13 cellular contexts compared by ENCODE assay signal in genomic region chr3:125443923-125444322, GRCh38.
DNase-seq lines count a peak whose midpoint lies in the region; ATAC-seq and TF ChIP-seq lines count a peak whose summit lies in the region.
"Had no signal": no experiment of that assay in that cellular context is flagged by ENCODE, and none has a peak within 500 bp of the region (broad histone marks: within the 10 kb centered on the region; RNA-seq: fewer than 3 reads in every experiment).

No MANE protein-coding gene starts in this region.

- H3K4me3 ChIP-seq in SK-N-SH (ENCODE audit: low read depth in 2 of 2, low read length in 1 of 2) (no peak overlapping the region), thyroid gland (replicated peaks in 1 of 3) (no peak overlapping the region)
- no peak overlapping the region for H3K4me3 ChIP-seq in CD8-positive, alpha-beta T cell (ENCODE audit: low read depth, low read length)
- H3K4me3 ChIP-seq: transverse colon had no signal

- no peaks in the 10 kb centered on the region for H3K9me2 ChIP-seq in SK-N-SH

- H3K36me3 Mint-ChIP-seq in CD8-positive, alpha-beta T cell: peaks cover 35% of the 10 kb centered on the region

- CTCF ChIA-PET in SK-N-SH (lab: Yijun Ruan, JAX): interaction anchor here (1.2 kb wide), 1 partner anchor 8 kb away, joined by 4 read pairs; no protein-coding TSS in a partner anchor
- CTCF ChIA-PET in CD8-positive, alpha-beta T cell (lab: Charles Lee): interaction anchor here (0.7 to 6.3 kb wide), 3 partner anchors 10 to 1348 kb away, joined by 4 to 66 read pairs (median 7); no protein-coding TSS in a partner anchor

- no peaks in the 10 kb centered on the region for H3K27me3 Mint-ChIP-seq in CD8-positive, alpha-beta T cell (ENCODE audit: low read depth)

- no peaks in the 10 kb centered on the region for H3K4me1 Mint-ChIP-seq in CD8-positive, alpha-beta T cell (ENCODE audit: low read depth)

- no peak for TF ChIP-seq CTCF in SK-N-SH (IDR thresholded peaks at IDR 0.05)
- no peak for TF ChIP-seq CTCF in thyroid gland (IDR thresholded peaks at IDR 0.05)
- no peak for TF ChIP-seq CTCF in CD8-positive, alpha-beta T cell (IDR thresholded peaks at IDR 0.05)

- no peaks in the 10 kb centered on the region; a peak in 1 of 4 replicates for H3K4me1 ChIP-seq in SK-N-SH (ENCODE audit: control insufficient read depth in 1 of 2, insufficient read depth in 2 of 2, low read depth in 1 of 2, low read length in 1 of 2)
- H3K4me1 ChIP-seq in thyroid gland: peaks cover 8 to 9% of the 10 kb centered on the region in 2 donors
- H3K4me1 ChIP-seq in CD8-positive, alpha-beta T cell (ENCODE audit: insufficient read depth, low read length): no peaks in the 10 kb centered on the region
- H3K4me1 ChIP-seq: transverse colon had no signal

- peaks cover 29% of the 10 kb centered on the region for H3F3A ChIP-seq in SK-N-SH (replicated peaks; ENCODE audit: insufficient read depth)

- peaks cover 12% of the 10 kb centered on the region; the same call in 1 of the 2 replicates for H3K9me3 ChIP-seq in SK-N-SH
- no peaks in the 10 kb centered on the region for H3K9me3 ChIP-seq in thyroid gland
- H3K9me3 ChIP-seq in CD8-positive, alpha-beta T cell (ENCODE audit: low read length): no peaks in the 10 kb centered on the region
- H3K9me3 ChIP-seq: neutrophil, transverse colon had no signal

- H3K27ac Mint-ChIP-seq in CD8-positive, alpha-beta T cell: no peak overlapping the region

- TF ChIP-seq POLR2A in thyroid gland (IDR thresholded peaks at IDR 0.05): no peak

- H3K27me3 ChIP-seq in SK-N-SH (ENCODE audit: insufficient read depth) (no peaks in the 10 kb centered on the region), thyroid gland (no peaks in the 10 kb centered on the region)
- no peaks in the 10 kb centered on the region for H3K27me3 ChIP-seq in CD8-positive, alpha-beta T cell (ENCODE audit: insufficient read depth, low read length)
- H3K27me3 ChIP-seq: neutrophil, transverse colon had no signal

- H3K27ac ChIP-seq in SK-N-SH (ENCODE audit: low read depth in 2 of 2, low read length in 1 of 2) (peak overlapping the region in 1 of 2 experiments; percentile 71; a peak in 2 of 4 replicates), thyroid gland (peak overlapping the region; percentile 32 to 59 (median 34))
- no peak overlapping the region for H3K27ac ChIP-seq in CD8-positive, alpha-beta T cell (ENCODE audit: low read depth, low read length)
- H3K27ac ChIP-seq: neutrophil, transverse colon had no signal

- H2AFZ ChIP-seq in SK-N-SH (ENCODE audit: low read depth): no peak overlapping the region

- no peak overlapping the region for H3K9ac ChIP-seq in SK-N-SH

- H3K36me3 ChIP-seq in SK-N-SH (replicated peaks in 1 of 2; ENCODE audit: control insufficient read depth in 1 of 2, insufficient read depth in 2 of 2, low read length in 1 of 2) (peaks cover 23 to 51% of the 10 kb centered on the region in 2 experiments), thyroid gland (peaks cover 12 to 14% of the 10 kb centered on the region in 2 donors)
- peaks cover 7% of the 10 kb centered on the region for H3K36me3 ChIP-seq in CD8-positive, alpha-beta T cell (ENCODE audit: insufficient read depth, low read length)

- POLR2A ChIA-PET in SK-N-SH (lab: Yijun Ruan, JAX): no interaction called here
- POLR2A ChIA-PET in CD8-positive, alpha-beta T cell (lab: Charles Lee): no interaction called here

- H3K4me2 ChIP-seq in SK-N-SH: no peak overlapping the region

- no peak overlapping the region for H3K4me3 Mint-ChIP-seq in CD8-positive, alpha-beta T cell

- DNase-seq in SIG-M5 treated with dmso at 0.1 percent for 504 hours (lab: John Stamatoyannopoulos, UW; ENCODE audit: unreplicated experiment): peak; percentile 35
- no peak for DNase-seq in SIG-M5 (lab: John Stamatoyannopoulos, UW)
- DNase-seq in SK-N-SH: no peak
- peak; percentile 93 for DNase-seq in fibroblast of peridontal ligament (ENCODE audit: extremely low read depth)
- DNase-seq in thyroid gland: no peak
- DNase-seq in activated CD8-positive, alpha-beta memory T cell treated with anti-CD3 and anti-CD28 coated beads, Interleukin-2, amount 50 U/mL, for 4 hours: no peak
- no peak for DNase-seq in CD8-positive, alpha-beta T cell
- DNase-seq in DMS53 (lab: John Stamatoyannopoulos, UW): no peak
- DNase-seq: central memory CD4-positive, alpha-beta T cell; DMS79; NCI-H2029; transverse colon had no signal

- WGBS in SK-N-SH (ENCODE audit: low lambda C conversion rate): 6% methylated on average over 1 of the region's 1 CpG
- 83 to 91% methylated on average over 1 of the region's 1 CpG for WGBS in thyroid gland, 2 donors

- no peak for TF ChIP-seq RAD21 in SK-N-SH (IDR thresholded peaks at IDR 0.05; ENCODE audit: low read length)

- H3K79me2 ChIP-seq in SK-N-SH (ENCODE audit: insufficient read depth): no peaks in the 10 kb centered on the region

- no peak for TF ChIP-seq EP300 in SK-N-SH (IDR thresholded peaks at IDR 0.05; ENCODE audit: borderline replicate concordance in 1 of 2, low read depth in 1 of 2, low read length in 1 of 2)

- no peak for ATAC-seq in CD8-positive, alpha-beta T cell

- H3K9me3 Mint-ChIP-seq in CD8-positive, alpha-beta T cell: peaks cover 10% of the 10 kb centered on the region

- peaks cover 4% of the 10 kb centered on the region; the same call in 1 of the 2 replicates for H4K20me1 ChIP-seq in SK-N-SH (ENCODE audit: insufficient read depth)

- intact Hi-C loops in thyroid gland (cut with DNase I): no loop called here
- intact Hi-C loops in CD8-positive, alpha-beta T cell (cut with DNase I, micrococcal nuclease): no loop called here

TF ChIP-seq in SK-N-SH, 30 proteins besides CTCF, POLR2A, EP300 and RAD21 (continues in another document):
- TF ChIP-seq MXI1 (IDR thresholded peaks at IDR 0.05; ENCODE audit: low read depth, low read length) (no peak), TCF12 (IDR thresholded peaks at IDR 0.05) (peak; percentile 53), ELF1 (IDR thresholded peaks at IDR 0.05) (no peak), GATA2 (CRISPR knock-in tag; IDR thresholded peaks at IDR 0.05) (no peak), USF1 (IDR thresholded peaks at IDR 0.05; ENCODE audit: borderline replicate concordance, low read depth) (no peak), NRF1 (IDR thresholded peaks at IDR 0.05; ENCODE audit: low read depth, low read length) (no peak), MEF2A (IDR thresholded peaks at IDR 0.05; ENCODE audit: borderline replicate concordance, low read depth) (no peak), SMC3 (IDR thresholded peaks at IDR 0.05; ENCODE audit: low read depth, low read length) (no peak), JUND (IDR thresholded peaks at IDR 0.05) (peak; percentile 68), EZH2phosphoT487 (IDR thresholded peaks at IDR 0.05; ENCODE audit: borderline replicate concordance, low read depth) (no peak), NFIC (IDR thresholded peaks at IDR 0.05; ENCODE audit: borderline replicate concordance) (no peak), FOXJ3 (CRISPR knock-in tag; IDR thresholded peaks at IDR 0.05) (no peak), TEAD4 (IDR thresholded peaks at IDR 0.05; ENCODE audit: borderline replicate concordance, insufficient read depth) (no peak), RCOR1 (IDR thresholded peaks at IDR 0.05; ENCODE audit: low read length) (no peak), FOSL2 (IDR thresholded peaks at IDR 0.05; ENCODE audit: borderline replicate concordance, low read depth) (peak; percentile 49; the same call in 1 of the 2 replicates), FOXM1 (IDR thresholded peaks at IDR 0.05; ENCODE audit: low read depth) (no peak), CHD2 (IDR thresholded peaks at IDR 0.05; ENCODE audit: low read length, partially characterized antibody) (no peak), RFX5 (IDR thresholded peaks at IDR 0.05; ENCODE audit: low read length) (no peak), POLR2AphosphoS5 (IDR thresholded peaks at IDR 0.05; ENCODE audit: low read depth, low read length) (peak; percentile 48; the same call in 1 of the 2 replicates)
- TF ChIP-seq, protein P1, sequence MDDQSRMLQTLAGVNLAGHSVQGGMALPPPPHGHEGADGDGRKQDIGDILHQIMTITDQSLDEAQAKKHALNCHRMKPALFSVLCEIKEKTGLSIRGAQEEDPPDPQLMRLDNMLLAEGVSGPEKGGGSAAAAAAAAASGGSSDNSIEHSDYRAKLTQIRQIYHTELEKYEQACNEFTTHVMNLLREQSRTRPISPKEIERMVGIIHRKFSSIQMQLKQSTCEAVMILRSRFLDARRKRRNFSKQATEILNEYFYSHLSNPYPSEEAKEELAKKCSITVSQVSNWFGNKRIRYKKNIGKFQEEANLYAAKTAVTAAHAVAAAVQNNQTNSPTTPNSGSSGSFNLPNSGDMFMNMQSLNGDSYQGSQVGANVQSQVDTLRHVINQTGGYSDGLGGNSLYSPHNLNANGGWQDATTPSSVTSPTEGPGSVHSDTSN (IDR thresholded peaks at IDR 0.05): peak; percentile 63
- TF ChIP-seq, protein P2, sequence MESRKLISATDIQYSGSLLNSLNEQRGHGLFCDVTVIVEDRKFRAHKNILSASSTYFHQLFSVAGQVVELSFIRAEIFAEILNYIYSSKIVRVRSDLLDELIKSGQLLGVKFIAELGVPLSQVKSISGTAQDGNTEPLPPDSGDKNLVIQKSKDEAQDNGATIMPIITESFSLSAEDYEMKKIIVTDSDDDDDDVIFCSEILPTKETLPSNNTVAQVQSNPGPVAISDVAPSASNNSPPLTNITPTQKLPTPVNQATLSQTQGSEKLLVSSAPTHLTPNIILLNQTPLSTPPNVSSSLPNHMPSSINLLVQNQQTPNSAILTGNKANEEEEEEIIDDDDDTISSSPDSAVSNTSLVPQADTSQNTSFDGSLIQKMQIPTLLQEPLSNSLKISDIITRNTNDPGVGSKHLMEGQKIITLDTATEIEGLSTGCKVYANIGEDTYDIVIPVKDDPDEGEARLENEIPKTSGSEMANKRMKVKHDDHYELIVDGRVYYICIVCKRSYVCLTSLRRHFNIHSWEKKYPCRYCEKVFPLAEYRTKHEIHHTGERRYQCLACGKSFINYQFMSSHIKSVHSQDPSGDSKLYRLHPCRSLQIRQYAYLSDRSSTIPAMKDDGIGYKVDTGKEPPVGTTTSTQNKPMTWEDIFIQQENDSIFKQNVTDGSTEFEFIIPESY (IDR thresholded peaks at IDR 0.05; ENCODE audit: borderline replicate concordance, low read depth): no peak

Comparison
In these comparisons a context has a peak if more than half of its experiments do, and no peak if none do; other contexts are left out.
1. DNase-seq: peak in SIG-M5 treated with dmso at 0.1 percent for 504 hours (single experiment) and fibroblast of peridontal ligament (single experiment); none in SIG-M5 (single experiment), SK-N-SH (single experiment), thyroid gland (0 of 2), activated CD8-positive, alpha-beta memory T cell treated with anti-CD3 and anti-CD28 coated beads, Interleukin-2, amount 50 U/mL, for 4 hours (single experiment), CD8-positive, alpha-beta T cell (0 of 7) and DMS53 (single experiment).